17 cellular contexts compared by ENCODE assay signal in the genomic region with DNA sequence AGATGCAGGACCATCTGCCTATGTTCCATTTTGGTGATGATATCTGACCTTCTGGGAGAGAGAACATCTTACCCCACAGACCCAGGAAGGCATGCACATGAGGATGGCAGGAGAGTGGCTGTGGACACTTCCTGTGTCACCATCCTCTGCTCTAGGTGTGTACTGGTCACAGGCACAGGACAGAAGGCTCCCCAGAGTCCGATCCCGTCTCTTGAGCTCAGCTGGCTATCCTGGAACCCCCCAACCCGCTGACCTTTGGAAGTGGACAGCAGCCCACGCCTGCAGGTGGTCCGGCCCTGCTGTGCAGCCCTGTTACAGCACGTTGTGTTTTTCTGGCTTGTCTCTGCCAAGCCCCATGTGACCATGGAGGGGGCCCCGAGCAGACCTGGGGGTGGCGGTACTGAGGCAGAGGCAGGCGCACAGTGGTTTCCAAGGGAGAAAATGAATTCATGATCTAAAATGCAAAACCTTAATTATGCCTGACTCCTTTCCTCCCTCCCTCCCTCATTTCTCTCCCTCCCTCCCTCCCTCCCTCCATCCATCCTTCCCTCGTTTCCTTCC.
"Had no signal": no experiment of that assay in that cellular context is flagged by ENCODE, and none has a peak within 500 bp of the region (broad histone marks: within the 10 kb centered on the region; RNA-seq: fewer than 3 reads in every experiment).

No MANE protein-coding gene starts in this region.

- DNase-seq: activated CD4-positive, alpha-beta T cell treated with anti-CD3 and anti-CD28 coated beads, Interleukin-2, amount 50 U/mL, for 4 hours; activated CD4-positive, CD25-positive, alpha-beta regulatory T cell treated with anti-CD3 and anti-CD28 coated beads, Interleukin-2, amount 50 U/mL, for 72 hours; activated CD8-positive, alpha-beta memory T cell treated with anti-CD3 and anti-CD28 coated beads, Interleukin-2, amount 10 ng/mL, durations not matched to agents 7 days and 5 days; activated effector memory CD4-positive, alpha-beta T cell treated with Interleukin-2 at 50 U/mL for 16 hours; activated T-cell treated with anti-CD3 and anti-CD28 coated beads, Interleukin-2, amount 50 U/mL, for 24 hours; amygdala; hippocampal formation; kidney glomerular epithelial cell; retina; stimulated activated CD4-positive, alpha-beta T cell treated with anti-CD3 and anti-CD28 coated beads, Interleukin-15, amount 100 ng/mL, for 24 hours; stimulated activated CD4-positive, alpha-beta T cell treated with anti-CD3 and anti-CD28 coated beads, Interleukin-4, amount 100 ng/mL, for 24 hours; uterus had no signal

- H3K27me3 ChIP-seq: uterus had no signal

- H3K27me3 Mint-ChIP-seq: activated CD8-positive, alpha-beta memory T cell treated with anti-CD3 and anti-CD28 coated beads, Interleukin-2, amount 10 ng/mL, durations not matched to agents 7 days and 5 days; activated naive CD8-positive, alpha-beta T cell; activated T-cell treated with anti-CD3 and anti-CD28 coated beads, Interleukin-2, amount 50 U/mL, for 24 hours; brain had no signal

- H3K36me3 ChIP-seq: uterus had no signal

- H3K4me3 Mint-ChIP-seq: activated CD8-positive, alpha-beta memory T cell treated with anti-CD3 and anti-CD28 coated beads, Interleukin-2, amount 10 ng/mL, durations not matched to agents 7 days and 5 days; activated naive CD8-positive, alpha-beta T cell; activated T-cell treated with anti-CD3 and anti-CD28 coated beads, Interleukin-2, amount 50 U/mL, for 24 hours; brain had no signal

- ATAC-seq: activated CD8-positive, alpha-beta memory T cell treated with anti-CD3 and anti-CD28 coated beads, Interleukin-2, amount 10 ng/mL, durations not matched to agents 7 days and 5 days; esophagus mucosa had no signal

- H3K4me3 ChIP-seq: uterus had no signal

- H3K9me3 Mint-ChIP-seq: activated T-cell treated with anti-CD3 and anti-CD28 coated beads, Interleukin-2, amount 50 U/mL, for 24 hours; brain had no signal

- H3K27ac Mint-ChIP-seq: activated CD8-positive, alpha-beta memory T cell treated with anti-CD3 and anti-CD28 coated beads, Interleukin-2, amount 10 ng/mL, durations not matched to agents 7 days and 5 days; activated naive CD8-positive, alpha-beta T cell; activated T-cell treated with anti-CD3 and anti-CD28 coated beads, Interleukin-2, amount 50 U/mL, for 24 hours had no signal

- H2AFZ ChIP-seq: parathyroid adenoma had no signal

- H3K4me1 Mint-ChIP-seq: activated CD8-positive, alpha-beta memory T cell treated with anti-CD3 and anti-CD28 coated beads, Interleukin-2, amount 10 ng/mL, durations not matched to agents 7 days and 5 days had no signal

- H3K36me3 Mint-ChIP-seq: activated CD8-positive, alpha-beta memory T cell treated with anti-CD3 and anti-CD28 coated beads, Interleukin-2, amount 10 ng/mL, durations not matched to agents 7 days and 5 days; brain had no signal

- H3K27ac ChIP-seq: parathyroid adenoma, uterus had no signal

- FAIRE-seq: endometrium had no signal
